10 cellular contexts compared by ENCODE assay signal in the genomic region with DNA sequence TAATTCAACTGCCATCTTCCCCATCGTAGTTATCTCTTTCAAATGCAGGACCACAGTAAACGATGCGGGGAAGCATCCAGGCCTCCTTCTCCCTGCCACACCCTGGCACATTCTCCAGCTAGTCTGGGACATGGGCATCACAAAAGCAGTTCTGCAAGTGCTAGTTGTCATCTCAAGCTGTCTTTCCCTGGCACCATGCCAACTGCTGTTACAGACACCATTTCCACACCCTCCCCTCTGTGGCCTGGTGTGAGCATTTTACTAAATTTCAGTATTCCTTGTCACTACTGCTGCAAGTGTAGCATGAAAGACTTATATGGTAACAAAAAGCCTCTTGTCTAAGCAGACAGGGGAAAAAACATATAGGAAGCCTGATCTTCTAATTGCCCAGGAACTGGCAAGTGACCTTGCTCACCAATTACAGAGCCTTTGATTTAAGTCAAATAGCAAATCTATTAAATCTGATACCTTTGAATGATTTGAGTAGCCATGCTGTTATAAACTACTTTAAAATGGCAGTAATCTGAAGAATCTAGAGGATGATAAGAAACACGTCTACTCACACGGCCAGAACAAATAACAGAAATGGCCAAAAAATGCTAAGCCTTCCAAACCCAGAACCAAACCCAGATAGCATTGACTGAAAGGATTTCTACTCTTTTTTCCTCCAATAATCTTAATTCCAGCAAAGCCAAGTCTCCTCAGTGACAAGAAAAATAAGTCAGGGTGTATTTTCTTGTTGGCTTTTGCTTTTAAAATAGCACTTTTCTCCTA.
A peak's percentile ranks its signal among the peaks of the same experiment; 100 is the strongest.
DNase-seq lines count a peak whose midpoint lies in the region; ATAC-seq, FAIRE-seq and TF ChIP-seq lines count a peak whose summit lies in the region.
"Had no signal": no experiment of that assay in that cellular context is flagged by ENCODE, and none has a peak within 500 bp of the region (broad histone marks: within the 10 kb centered on the region; RNA-seq: fewer than 3 reads in every experiment).

No MANE protein-coding gene starts in this region.

- no peaks in the 10 kb centered on the region for H4K20me1 ChIP-seq in HepG2 (ENCODE audit: insufficient read depth, low read length)

- H3K27ac ChIP-seq in HepG2 (ENCODE audit: extremely low read length, insufficient read depth, low read length), result no peak overlapping the region
- no peak overlapping the region for H3K27ac ChIP-seq in right lobe of liver
- no peak overlapping the region for H3K27ac ChIP-seq in CD4-positive, alpha-beta memory T cell (ENCODE audit: low read depth, low read length)

- no peak overlapping the region for H3K4me3 ChIP-seq in HepG2 (replicated peaks in 1 of 3; ENCODE audit: insufficient read depth in 1 of 3, low read depth in 2 of 3, low read length in 3 of 3)
- no peak overlapping the region for H3K4me3 ChIP-seq in right lobe of liver
- H3K4me3 ChIP-seq in fibroblast of the aortic adventitia (ENCODE audit: low read depth, low read length), result no peak overlapping the region
- no peak overlapping the region for H3K4me3 ChIP-seq in CD4-positive, alpha-beta memory T cell (ENCODE audit: low read length in 2 of 2)

- no peaks in the 10 kb centered on the region for H3K27me3 ChIP-seq in HepG2 (ENCODE audit: control insufficient read depth in 1 of 2, insufficient read depth in 2 of 2, low read length in 2 of 2)
- H3K27me3 ChIP-seq in right lobe of liver, result no peaks in the 10 kb centered on the region
- H3K27me3 ChIP-seq in CD4-positive, alpha-beta memory T cell (ENCODE audit: insufficient read depth, low read length), result no peaks in the 10 kb centered on the region

- no peak for TF ChIP-seq EP300 in HepG2 (IDR thresholded peaks at IDR 0.05; ENCODE audit: low read depth in 2 of 2, low read length in 2 of 2)
- TF ChIP-seq EP300 in HepG2 (CRISPR knock-in tag; IDR thresholded peaks at IDR 0.05; ENCODE audit: borderline replicate concordance), result no peak

- CTCF ChIA-PET in HepG2 (lab: Yijun Ruan, JAX; ENCODE audit: low intra/inter-chr PET ratio, low total read pairs), result no interaction called here
- CTCF ChIA-PET in CD4-positive, alpha-beta memory T cell (lab: Charles Lee; ENCODE audit: partially characterized antibody), result interaction anchor here (1.2 kb wide), 1 partner anchor 108 kb away, joined by 3 read pairs; no protein-coding TSS in a partner anchor
- CTCF ChIA-PET in GM10248 (lab: Yijun Ruan, JAX), result no interaction called here

- H3K9me3 ChIP-seq in HepG2 (ENCODE audit: low read length) (no peaks in the 10 kb centered on the region), right lobe of liver (no peaks in the 10 kb centered on the region)
- H3K9me3 ChIP-seq in CD4-positive, alpha-beta memory T cell (ENCODE audit: control insufficient read depth in 1 of 2, low read length in 2 of 2), result no peaks in the 10 kb centered on the region

- H2AFZ ChIP-seq in HepG2 (ENCODE audit: low read length), result no peak overlapping the region

- no peaks in the 10 kb centered on the region for H3K36me3 Mint-ChIP-seq in CD4-positive, alpha-beta memory T cell
- H3K36me3 Mint-ChIP-seq: naive thymus-derived CD8-positive, alpha-beta T cell had no signal

- no peak overlapping the region for H3K4me3 Mint-ChIP-seq in CD4-positive, alpha-beta memory T cell
- H3K4me3 Mint-ChIP-seq: naive thymus-derived CD8-positive, alpha-beta T cell had no signal

- peaks cover 2 to 3% of the 10 kb centered on the region in 2 donors for H3K27me3 Mint-ChIP-seq in CD4-positive, alpha-beta memory T cell

- TF ChIP-seq POLR2A in HepG2 (IDR thresholded peaks at IDR 0.05; ENCODE audit: insufficient read depth in 1 of 2, low read depth in 2 of 2, low read length in 2 of 2) (no peak), right lobe of liver (IDR thresholded peaks at IDR 0.05) (no peak), GM12892 (IDR thresholded peaks at IDR 0.05; ENCODE audit: low read depth, low read length) (no peak)

- H3K4me1 ChIP-seq in HepG2 (ENCODE audit: insufficient read depth, low read length), result peaks cover 19% of the 10 kb centered on the region
- no peaks in the 10 kb centered on the region for H3K4me1 ChIP-seq in right lobe of liver
- no peaks in the 10 kb centered on the region for H3K4me1 ChIP-seq in CD4-positive, alpha-beta memory T cell (ENCODE audit: insufficient read depth, low read length)

- TF ChIP-seq CTCF in HepG2 (CRISPR knock-in tag; IDR thresholded peaks at IDR 0.05) (no peak), right lobe of liver (IDR thresholded peaks at IDR 0.05) (no peak), fibroblast of the aortic adventitia (IDR thresholded peaks at IDR 0.05; ENCODE audit: insufficient read depth, low read length) (no peak), GM10248 (IDR thresholded peaks at IDR 0.05; ENCODE audit: control extremely low read depth, extremely low read depth, low read depth, missing control alignments) (no peak)

- H3K36me3 ChIP-seq in HepG2 (replicated peaks in 1 of 2; ENCODE audit: control insufficient read depth in 1 of 2, insufficient read depth in 2 of 2, low read length in 2 of 2) (no peaks in the 10 kb centered on the region), right lobe of liver (no peaks in the 10 kb centered on the region)
- no peaks in the 10 kb centered on the region for H3K36me3 ChIP-seq in CD4-positive, alpha-beta memory T cell (ENCODE audit: insufficient read depth, low read length)

- no peaks in the 10 kb centered on the region for H3K9me3 Mint-ChIP-seq in CD4-positive, alpha-beta memory T cell
- H3K9me3 Mint-ChIP-seq: naive thymus-derived CD8-positive, alpha-beta T cell had no signal

- no peak overlapping the region for H3K27ac Mint-ChIP-seq in CD4-positive, alpha-beta memory T cell
- H3K27ac Mint-ChIP-seq: naive thymus-derived CD8-positive, alpha-beta T cell had no signal

- H3K9ac ChIP-seq in HepG2 (ENCODE audit: insufficient read depth, low read depth, low read length), result no peak overlapping the region

- in situ Hi-C loops in HepG2 (cut with HindIII; ENCODE audit: extremely low pct_ligation_motif_present, low pct_unique_long_range_greater_than_20kb), result no loop called here

- ATAC-seq in HepG2 (no peak), right lobe of liver (no peak)
- ATAC-seq: naive thymus-derived CD8-positive, alpha-beta T cell had no signal

- POLR2A ChIA-PET in HepG2 (lab: Yijun Ruan, JAX) (no interaction called here), GM10248 (lab: Yijun Ruan, JAX) (no interaction called here)
- POLR2A ChIA-PET in CD4-positive, alpha-beta memory T cell (lab: Charles Lee; ENCODE audit: partially characterized antibody), result no interaction called here

- no peak overlapping the region for H3K4me2 ChIP-seq in HepG2 (ENCODE audit: low read depth, low read length)

- H3K79me2 ChIP-seq in HepG2 (ENCODE audit: insufficient read depth, low read length), result no peaks in the 10 kb centered on the region

- no peaks in the 10 kb centered on the region for H3K4me1 Mint-ChIP-seq in CD4-positive, alpha-beta memory T cell
- H3K4me1 Mint-ChIP-seq: naive thymus-derived CD8-positive, alpha-beta T cell had no signal

- intact Hi-C loops in HepG2 (cut with micrococcal nuclease; ENCODE audit: unreplicated experiment), result no loop called here
- intact Hi-C loops in right lobe of liver (cut with DNase I), result no loop called here
- intact Hi-C loops in CD4-positive, alpha-beta memory T cell (cut with micrococcal nuclease), result no loop called here

- TF ChIP-seq RAD21 in HepG2 (CRISPR knock-in tag; IDR thresholded peaks at IDR 0.05), result no peak

- 57% methylated on average over 5 of the region's 5 CpGs for WGBS in HepG2 (ENCODE audit: low lambda C conversion rate)
- WGBS in right lobe of liver (ENCODE audit: insufficient coverage, low coverage, low lambda C conversion rate, missing lambda C conversion rate), result 78% methylated on average over 5 of the region's 5 CpGs

- DNase-seq in HepG2 (ENCODE audit: low spot score), result no peak
- no peak for DNase-seq in right lobe of liver
- DNase-seq in NCI-H345 (lab: John Stamatoyannopoulos, UW), result peak; percentile 69
- peak; percentile 89 for DNase-seq in fibroblast of the aortic adventitia (ENCODE audit: low read depth)
- DNase-seq in CD4-positive, alpha-beta memory T cell, result no peak
- DNase-seq in GM12892 (ENCODE audit: insufficient read length), result no peak
- DNase-seq in GM10248 (ENCODE audit: extremely low spot score), result no peak
- no peak for DNase-seq in foreskin melanocyte
- DNase-seq: T1000 had no signal

- FAIRE-seq in HepG2 (lab: Jason Lieb, UNC), result no peak
- FAIRE-seq in GM12892 (lab: Jason Lieb, UNC), result no peak

- no TSS peak for BruUV-seq in HepG2 (replicated peaks; lab: Mats Ljungman, UMichigan)

TF ChIP-seq in HepG2, 621 proteins besides CTCF, POLR2A, EP300 and RAD21:
- no peak for TF ChIP-seq CBFB (CRISPR knock-in tag; IDR thresholded peaks at IDR 0.05)
- no peak for TF ChIP-seq SP1 (IDR thresholded peaks at IDR 0.05)
- no peak for TF ChIP-seq SP1 (CRISPR knock-in tag; IDR thresholded peaks at IDR 0.05)
- TF ChIP-seq LCORL (IDR thresholded peaks at IDR 0.05), result peak; percentile 94
- TF ChIP-seq LCORL (CRISPR knock-in tag; IDR thresholded peaks at IDR 0.05), result no peak

Comparison
In these comparisons a context has a peak if more than half of its experiments do, and no peak if none do; other contexts are left out.
1. DNase-seq: peak in NCI-H345 (single experiment) and fibroblast of the aortic adventitia (single experiment); none in HepG2 (single experiment), right lobe of liver (0 of 3), CD4-positive, alpha-beta memory T cell (0 of 5), GM12892 (single experiment), GM10248 (single experiment) and foreskin melanocyte (single experiment).